In genomic region chr2:26450031-26450635, GRCh38 we compare ENCODE assay signal across 29 cellular contexts. TPM values are rescaled to one million over a fixed set of nuclear protein-coding genes. Genes with fewer than 3 reads are reported as not detected.
"Had no signal": no experiment of that assay in that cellular context is flagged by ENCODE, and none has a peak within 500 bp of the region (broad histone marks: within the 10 kb centered on the region; RNA-seq: fewer than 3 reads in every experiment).

No MANE protein-coding gene starts in this region.

- H3K36me3 ChIP-seq: heart left ventricle, left ventricle myocardium inferior, ovary, spleen, thyroid gland, transverse colon, upper lobe of left lung, vagina had no signal

- H3K9me3 ChIP-seq: mucosa of descending colon, ovary, psoas muscle, spleen, thyroid gland, transverse colon, upper lobe of left lung, vagina had no signal

- H3K4me3 Mint-ChIP-seq: naive thymus-derived CD4-positive, alpha-beta T cell; natural killer cell treated with Interleukin-12 subunit alpha and Interleukin-12 subunit beta and Interleukin-15 and Interleukin-18, amount 100 ng/mL, for 72 hours; stimulated activated memory B cell treated with anti-CD40 and anti-IgM and Interleukin-4, amounts not matched to agents 10 μg/mL and 1 μg/mL and 100 μg/mL, for 72 hours; stimulated activated naive CD8-positive, alpha-beta T cell treated with anti-CD3 and anti-CD28 coated beads, Interleukin-15, amount 100 ng/mL, for 72 hours had no signal

- ATAC-seq: heart left ventricle; mucosa of descending colon; naive thymus-derived CD4-positive, alpha-beta T cell; psoas muscle; sciatic nerve; stimulated activated naive CD8-positive, alpha-beta T cell treated with anti-CD3 and anti-CD28 coated beads, Interleukin-15, amount 100 ng/mL, for 72 hours had no signal

- H3K4me1 ChIP-seq: heart left ventricle, left ventricle myocardium inferior, psoas muscle, thyroid gland, transverse colon, upper lobe of left lung, vagina had no signal

- FAIRE-seq: small intestine had no signal

- H3K27me3 Mint-ChIP-seq: stimulated activated naive CD8-positive, alpha-beta T cell treated with anti-CD3 and anti-CD28 coated beads, Interleukin-15, amount 100 ng/mL, for 72 hours had no signal

- H3K27ac Mint-ChIP-seq: natural killer cell treated with Interleukin-12 subunit alpha and Interleukin-12 subunit beta and Interleukin-15 and Interleukin-18, amount 100 ng/mL, for 72 hours; stimulated activated memory B cell treated with anti-CD40 and anti-IgM and Interleukin-4, amounts not matched to agents 10 μg/mL and 1 μg/mL and 100 μg/mL, for 72 hours; stimulated activated naive CD8-positive, alpha-beta T cell treated with anti-CD3 and anti-CD28 coated beads, Interleukin-15, amount 100 ng/mL, for 72 hours had no signal

- H3K27ac ChIP-seq: heart left ventricle, hepatocyte, left ventricle myocardium inferior, ovary, psoas muscle, spleen, thyroid gland, transverse colon, upper lobe of left lung, vagina had no signal

- DNase-seq: heart left ventricle; islet precursor cell; left ventricle myocardium inferior; midbrain; mucosa of descending colon; naive thymus-derived CD4-positive, alpha-beta T cell; ovary; psoas muscle; small intestine; spleen; stimulated activated CD4-positive, alpha-beta T cell treated with anti-CD3 and anti-CD28 coated beads, Interleukin-4, amount 100 ng/mL, for 24 hours; stimulated activated naive CD4-positive, alpha-beta T cell treated with Interleukin-2 at 50 U/mL for 16 hours; stimulated activated naive CD8-positive, alpha-beta T cell treated with anti-CD3 and anti-CD28 coated beads, Interleukin-15, amount 100 ng/mL, for 72 hours; substantia nigra; thyroid gland; transverse colon had no signal

- H3K27me3 ChIP-seq: heart left ventricle, hepatocyte, ovary, spleen, thyroid gland, transverse colon, upper lobe of left lung, vagina had no signal

- H3K9me3 Mint-ChIP-seq: naive thymus-derived CD4-positive, alpha-beta T cell; natural killer cell treated with Interleukin-12 subunit alpha and Interleukin-12 subunit beta and Interleukin-15 and Interleukin-18, amount 100 ng/mL, for 72 hours; stimulated activated naive CD8-positive, alpha-beta T cell treated with anti-CD3 and anti-CD28 coated beads, Interleukin-15, amount 100 ng/mL, for 72 hours had no signal

- H3K4me1 Mint-ChIP-seq: stimulated activated memory B cell treated with anti-CD40 and anti-IgM and Interleukin-4, amounts not matched to agents 10 μg/mL and 1 μg/mL and 100 μg/mL, for 72 hours; stimulated activated naive CD8-positive, alpha-beta T cell treated with anti-CD3 and anti-CD28 coated beads, Interleukin-15, amount 100 ng/mL, for 72 hours had no signal

- H3K79me2 ChIP-seq: hepatocyte had no signal

- H3K4me2 ChIP-seq: hepatocyte had no signal

- H3K4me3 ChIP-seq: heart left ventricle, hepatocyte, left ventricle myocardium inferior, lung, mucosa of descending colon, ovary, psoas muscle, spleen, thyroid gland, transverse colon, upper lobe of left lung, vagina had no signal

- H3K36me3 Mint-ChIP-seq: naive thymus-derived CD4-positive, alpha-beta T cell; natural killer cell treated with Interleukin-12 subunit alpha and Interleukin-12 subunit beta and Interleukin-15 and Interleukin-18, amount 100 ng/mL, for 72 hours; stimulated activated memory B cell treated with anti-CD40 and anti-IgM and Interleukin-4, amounts not matched to agents 10 μg/mL and 1 μg/mL and 100 μg/mL, for 72 hours had no signal

- H2AFZ ChIP-seq: hepatocyte had no signal

RNA-seq across cellular contexts. Expression of gene OTOF, which starts 27.8 kb away (rescaled TPM):
- total RNA-seq: kidney epithelial cell, left ventricle myocardium inferior had no signal
- polyA plus RNA-seq: neural cell had no signal

RNA-seq across cellular contexts. Expression of gene DRC1, which starts 48.4 kb away (rescaled TPM):
- total RNA-seq: hepatocyte; left ventricle myocardium inferior; lower leg skin; mesenteric fat pad; mucosa of descending colon; natural killer cell treated with Interleukin-12 subunit alpha and Interleukin-12 subunit beta and Interleukin-15 and Interleukin-18, amount 100 ng/mL, for 72 hours; omental fat pad; thyroid gland; transverse colon; vagina had no signal
- polyA plus RNA-seq: naive thymus-derived CD4-positive, alpha-beta T cell; urinary bladder had no signal
